8 cellular contexts compared by ENCODE assay signal in the genomic region with DNA sequence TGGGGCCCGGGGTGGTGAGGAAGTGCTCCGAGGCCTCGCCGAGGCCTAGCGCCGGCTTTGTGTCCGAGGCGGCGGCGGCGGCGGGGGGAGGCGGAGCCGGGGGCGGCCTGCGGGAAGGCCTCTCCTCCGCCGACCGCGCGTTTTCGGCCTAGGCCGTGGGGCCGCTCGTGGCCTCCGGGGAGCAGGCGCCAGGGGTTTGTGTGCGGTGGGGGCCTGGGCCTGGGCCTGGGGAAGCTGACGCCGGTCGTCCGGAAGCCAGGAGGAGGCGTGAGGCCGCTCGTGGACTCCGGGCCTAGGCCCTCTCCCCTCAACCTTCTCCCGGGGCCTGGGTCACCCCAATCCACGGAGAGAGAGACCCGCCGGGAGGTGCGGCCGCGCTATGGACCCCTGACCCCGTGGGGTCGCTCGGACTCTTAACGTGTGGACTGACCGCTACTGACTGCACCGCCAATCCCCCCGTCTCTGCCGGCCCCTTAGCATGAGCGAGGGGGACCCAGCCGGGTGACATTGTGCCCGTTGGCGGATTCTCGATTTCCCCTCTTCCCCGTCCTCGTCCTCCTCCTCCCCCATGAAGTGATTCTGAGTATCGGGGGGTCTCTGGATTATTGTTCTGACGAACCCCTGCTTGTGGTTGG. TPM values are rescaled to one million over a fixed set of nuclear protein-coding genes. Genes with fewer than 3 reads are reported as not detected.
DNase-seq lines count a peak whose midpoint lies in the region; ATAC-seq and TF ChIP-seq lines count a peak whose summit lies in the region.

No MANE protein-coding gene starts in this region.

- H3K9ac ChIP-seq in ES-I3 (ENCODE audit: low read depth, low read length): peak overlapping the region; percentile 93

- POLR2A ChIA-PET in HEK293T (lab: Yijun Ruan, JAX): no interaction called here

- intact Hi-C loops in Right ventricle myocardium inferior (cut with DNase I) (loop anchor here (10.0 kb wide), 1 partner anchor 715 kb away; the partner anchor contains the start of gene ZKSCAN2), posterior cingulate gyrus (cut with DNase I) (loop anchor here (5.0 kb wide), 1 partner anchor 192 kb away; no protein-coding TSS in a partner anchor)

- no peaks in the 10 kb centered on the region for H3K9me3 ChIP-seq in ES-I3 (ENCODE audit: control insufficient read depth, insufficient read depth, low read length)

- DNase-seq in HEK293T (ENCODE audit: extremely low spot score): peak; percentile 10
- peak; percentile 31 for DNase-seq in NCI-H226
- peak in 3 of 4 experiments; percentile 27 to 61 (median 54) for DNase-seq in activated naive CD4-positive, alpha-beta T cell (lab: John Stamatoyannopoulos, UW)
- DNase-seq in Right ventricle myocardium inferior (ENCODE audit: missing footprints): peak; percentile 85
- peak in 9 of 10 donors; percentile 27 to 92 (median 39) for DNase-seq in posterior cingulate gyrus
- DNase-seq in GM19238 (ENCODE audit: insufficient read length, low spot score): no peak
- no peak for DNase-seq in dedifferentiated amniotic fluid mesenchymal stem cell (ENCODE audit: extremely low spot score)

- H3K4me1 ChIP-seq in ES-I3 (ENCODE audit: insufficient read depth, low read length): peaks cover 4% of the 10 kb centered on the region; the same call in 1 of the 2 replicates

- no peaks in the 10 kb centered on the region for H3K36me3 ChIP-seq in ES-I3 (ENCODE audit: insufficient read depth, low read length)

- CTCF ChIA-PET in HEK293T (lab: Yijun Ruan, JAX): no interaction called here

- peak; percentile 61 for ATAC-seq in Right ventricle myocardium inferior

TF ChIP-seq in HEK293T, 16 proteins besides CTCF, POLR2A, EP300 and RAD21:
- TF ChIP-seq FOXA1 (IDR thresholded peaks at IDR 0.05) (no peak), SUZ12 (IDR thresholded peaks at IDR 0.05) (no peak), CTBP1 (IDR thresholded peaks at IDR 0.05; ENCODE audit: borderline replicate concordance) (no peak), TARDBP (IDR thresholded peaks at IDR 0.05) (no peak), ARNT (IDR thresholded peaks at IDR 0.05) (no peak), SP1 (IDR thresholded peaks at IDR 0.05) (no peak), L3MBTL2 (conservative IDR thresholded peaks at IDR 0.05) (no peak), ELF4 (IDR thresholded peaks at IDR 0.05) (no peak), NFRKB (IDR thresholded peaks at IDR 0.05) (no peak), FOXM1 (IDR thresholded peaks at IDR 0.05; ENCODE audit: borderline replicate concordance) (no peak), PKNOX1 (IDR thresholded peaks at IDR 0.05) (no peak), ZNF384 (IDR thresholded peaks at IDR 0.05) (no peak), HDGF (IDR thresholded peaks at IDR 0.05; ENCODE audit: borderline replicate concordance) (no peak), LEF1 (IDR thresholded peaks at IDR 0.05; ENCODE audit: borderline replicate concordance) (no peak), BHLHE40 (IDR thresholded peaks at IDR 0.05; ENCODE audit: borderline replicate concordance) (no peak), FOXK2 (IDR thresholded peaks at IDR 0.05) (no peak)

RNA-seq across cellular contexts. Expression of gene RBBP6, which starts 0.6 kb away (rescaled TPM):
- total RNA-seq in Right ventricle myocardium inferior: 23.5 TPM

Comparison
In these comparisons a context has a peak if more than half of its experiments do, and no peak if none do; other contexts are left out.
1. DNase-seq: peak in HEK293T (single experiment), NCI-H226 (single experiment), activated naive CD4-positive, alpha-beta T cell (3 of 4), Right ventricle myocardium inferior (single experiment) and posterior cingulate gyrus (9 of 10); none in GM19238 (single experiment) and dedifferentiated amniotic fluid mesenchymal stem cell (single experiment).